Comparison of ENCODE assay signal across 8 cellular contexts in genomic region chr1:5514519-5515183, GRCh38.
DNase-seq lines count a peak whose midpoint lies in the region; ATAC-seq and TF ChIP-seq lines count a peak whose summit lies in the region.

No MANE protein-coding gene starts in this region.

- TF ChIP-seq CTCF in GM12865 (IDR thresholded peaks at IDR 0.05; ENCODE audit: insufficient read depth, low read depth, low read length, missing control alignments) (peak; percentile 99), RWPE1 (conservative IDR thresholded peaks at IDR 0.05; ENCODE audit: low read depth) (peak; percentile 99), foreskin keratinocyte (conservative IDR thresholded peaks at IDR 0.05) (peak; percentile 88), parathyroid adenoma (IDR thresholded peaks at IDR 0.05) (peak; percentile 99), type B pancreatic cell (conservative IDR thresholded peaks at IDR 0.05) (peak; percentile 100)

- no peak overlapping the region for H3K27ac Mint-ChIP-seq in activated T-helper 17 cell treated with anti-CD3 and anti-CD28 coated beads, Interleukin-2, amount 50 U/mL, for 72 hours
- H3K27ac Mint-ChIP-seq in type B pancreatic cell = no peak overlapping the region

- DNase-seq in GM12865 (ENCODE audit: low read depth) (peak; percentile 56), RWPE1 (ENCODE audit: low spot score) (peak; percentile 82), foreskin keratinocyte (peak in 1 of 2 donors; percentile 9), type B pancreatic cell (ENCODE audit: extremely low spot score, unreplicated experiment) (peak; percentile 80)

- H3K27me3 Mint-ChIP-seq in activated T-helper 17 cell treated with anti-CD3 and anti-CD28 coated beads, Interleukin-2, amount 50 U/mL, for 72 hours = peaks cover 9% of the 10 kb centered on the region
- peaks cover 22% of the 10 kb centered on the region for H3K27me3 Mint-ChIP-seq in type B pancreatic cell

- no peaks in the 10 kb centered on the region for H3K9me3 ChIP-seq in parathyroid adenoma (ENCODE audit: control insufficient read depth, low read length)

- CTCF ChIA-PET in RWPE1 (lab: Yijun Ruan, JAX) = interaction anchor here (0.5 to 1.3 kb wide), 21 partner anchors 10 to 861 kb away, joined by 3 to 5 read pairs (median 3); no protein-coding TSS in a partner anchor

- H3K4me1 ChIP-seq in foreskin keratinocyte (no peaks in the 10 kb centered on the region), parathyroid adenoma (no peaks in the 10 kb centered on the region)

- H3K4me3 Mint-ChIP-seq in activated T-helper 17 cell treated with anti-CD3 and anti-CD28 coated beads, Interleukin-2, amount 50 U/mL, for 72 hours = no peak overlapping the region
- H3K4me3 Mint-ChIP-seq in type B pancreatic cell = peak overlapping the region; percentile 48

- ATAC-seq in HG03520 (IDR thresholded peaks at IDR 0.05; ENCODE audit: unreplicated experiment) (peak; percentile 56), foreskin keratinocyte (peak; percentile 80), GM19467 (IDR thresholded peaks at IDR 0.05; ENCODE audit: unreplicated experiment) (no peak)
- peak; percentile 49 for ATAC-seq in activated T-helper 17 cell treated with anti-CD3 and anti-CD28 coated beads, Interleukin-2, amount 50 U/mL, for 72 hours (replicated peaks)

- H3K36me3 ChIP-seq in parathyroid adenoma (ENCODE audit: control insufficient read depth, insufficient read depth, low read length) = no peaks in the 10 kb centered on the region

- no peaks in the 10 kb centered on the region for H3K36me3 Mint-ChIP-seq in activated T-helper 17 cell treated with anti-CD3 and anti-CD28 coated beads, Interleukin-2, amount 50 U/mL, for 72 hours (ENCODE audit: low read depth)
- H3K36me3 Mint-ChIP-seq in type B pancreatic cell = no peaks in the 10 kb centered on the region

- POLR2A ChIA-PET in RWPE1 (lab: Yijun Ruan, JAX; ENCODE audit: low non-redundant PET) = no interaction called here

- H2AFZ ChIP-seq in parathyroid adenoma = no peak overlapping the region

- H3K27me3 ChIP-seq in foreskin keratinocyte = no peaks in the 10 kb centered on the region
- H3K27me3 ChIP-seq in parathyroid adenoma (ENCODE audit: control insufficient read depth, insufficient read depth, low read length) = no peaks in the 10 kb centered on the region

- H3K27ac ChIP-seq in RWPE1 (no peak overlapping the region), foreskin keratinocyte (no peak overlapping the region), parathyroid adenoma (no peak overlapping the region)

- no peak overlapping the region for H3K4me2 ChIP-seq in parathyroid adenoma (ENCODE audit: low read length)

- H3K9ac ChIP-seq in parathyroid adenoma = no peak overlapping the region

- H3K4me1 Mint-ChIP-seq in activated T-helper 17 cell treated with anti-CD3 and anti-CD28 coated beads, Interleukin-2, amount 50 U/mL, for 72 hours = no peaks in the 10 kb centered on the region
- peaks cover 13% of the 10 kb centered on the region for H3K4me1 Mint-ChIP-seq in type B pancreatic cell (ENCODE audit: unreplicated experiment)

- H3K79me2 ChIP-seq in parathyroid adenoma = no peaks in the 10 kb centered on the region

- H3K9me3 Mint-ChIP-seq in activated T-helper 17 cell treated with anti-CD3 and anti-CD28 coated beads, Interleukin-2, amount 50 U/mL, for 72 hours = no peaks in the 10 kb centered on the region
- H3K9me3 Mint-ChIP-seq in type B pancreatic cell = no peaks in the 10 kb centered on the region

- no peak overlapping the region for H3K4me3 ChIP-seq in GM12865 (ENCODE audit: low read depth, low read length)
- H3K4me3 ChIP-seq in parathyroid adenoma (ENCODE audit: low read depth, low read length) = no peak overlapping the region
